ENCODE assay signal across 1 cellular context in the genomic region with DNA sequence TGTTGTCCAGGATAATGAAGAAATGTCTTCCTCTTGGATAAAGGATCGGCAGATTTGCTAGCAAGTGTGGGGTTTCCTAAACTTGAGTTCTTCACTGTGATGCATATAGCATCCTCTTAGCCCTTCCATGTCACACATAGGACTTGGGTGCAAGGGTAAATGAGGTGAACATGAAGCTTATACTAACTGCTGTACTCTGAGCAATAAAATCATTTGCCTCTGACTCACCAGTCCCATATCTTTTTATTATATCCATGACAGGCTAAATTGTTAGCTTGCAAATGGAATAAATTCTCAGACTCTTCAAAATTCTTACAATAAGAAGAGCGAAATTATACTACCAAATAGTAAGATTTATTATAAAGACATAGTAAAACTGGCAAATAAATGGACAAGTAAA.
TF ChIP-seq lines count a peak whose summit lies in the region.

No MANE protein-coding gene starts in this region.

TF ChIP-seq in GM23338, 12 proteins besides CTCF, POLR2A, EP300 and RAD21 (continued from another document):
- TF ChIP-seq, protein P1, sequence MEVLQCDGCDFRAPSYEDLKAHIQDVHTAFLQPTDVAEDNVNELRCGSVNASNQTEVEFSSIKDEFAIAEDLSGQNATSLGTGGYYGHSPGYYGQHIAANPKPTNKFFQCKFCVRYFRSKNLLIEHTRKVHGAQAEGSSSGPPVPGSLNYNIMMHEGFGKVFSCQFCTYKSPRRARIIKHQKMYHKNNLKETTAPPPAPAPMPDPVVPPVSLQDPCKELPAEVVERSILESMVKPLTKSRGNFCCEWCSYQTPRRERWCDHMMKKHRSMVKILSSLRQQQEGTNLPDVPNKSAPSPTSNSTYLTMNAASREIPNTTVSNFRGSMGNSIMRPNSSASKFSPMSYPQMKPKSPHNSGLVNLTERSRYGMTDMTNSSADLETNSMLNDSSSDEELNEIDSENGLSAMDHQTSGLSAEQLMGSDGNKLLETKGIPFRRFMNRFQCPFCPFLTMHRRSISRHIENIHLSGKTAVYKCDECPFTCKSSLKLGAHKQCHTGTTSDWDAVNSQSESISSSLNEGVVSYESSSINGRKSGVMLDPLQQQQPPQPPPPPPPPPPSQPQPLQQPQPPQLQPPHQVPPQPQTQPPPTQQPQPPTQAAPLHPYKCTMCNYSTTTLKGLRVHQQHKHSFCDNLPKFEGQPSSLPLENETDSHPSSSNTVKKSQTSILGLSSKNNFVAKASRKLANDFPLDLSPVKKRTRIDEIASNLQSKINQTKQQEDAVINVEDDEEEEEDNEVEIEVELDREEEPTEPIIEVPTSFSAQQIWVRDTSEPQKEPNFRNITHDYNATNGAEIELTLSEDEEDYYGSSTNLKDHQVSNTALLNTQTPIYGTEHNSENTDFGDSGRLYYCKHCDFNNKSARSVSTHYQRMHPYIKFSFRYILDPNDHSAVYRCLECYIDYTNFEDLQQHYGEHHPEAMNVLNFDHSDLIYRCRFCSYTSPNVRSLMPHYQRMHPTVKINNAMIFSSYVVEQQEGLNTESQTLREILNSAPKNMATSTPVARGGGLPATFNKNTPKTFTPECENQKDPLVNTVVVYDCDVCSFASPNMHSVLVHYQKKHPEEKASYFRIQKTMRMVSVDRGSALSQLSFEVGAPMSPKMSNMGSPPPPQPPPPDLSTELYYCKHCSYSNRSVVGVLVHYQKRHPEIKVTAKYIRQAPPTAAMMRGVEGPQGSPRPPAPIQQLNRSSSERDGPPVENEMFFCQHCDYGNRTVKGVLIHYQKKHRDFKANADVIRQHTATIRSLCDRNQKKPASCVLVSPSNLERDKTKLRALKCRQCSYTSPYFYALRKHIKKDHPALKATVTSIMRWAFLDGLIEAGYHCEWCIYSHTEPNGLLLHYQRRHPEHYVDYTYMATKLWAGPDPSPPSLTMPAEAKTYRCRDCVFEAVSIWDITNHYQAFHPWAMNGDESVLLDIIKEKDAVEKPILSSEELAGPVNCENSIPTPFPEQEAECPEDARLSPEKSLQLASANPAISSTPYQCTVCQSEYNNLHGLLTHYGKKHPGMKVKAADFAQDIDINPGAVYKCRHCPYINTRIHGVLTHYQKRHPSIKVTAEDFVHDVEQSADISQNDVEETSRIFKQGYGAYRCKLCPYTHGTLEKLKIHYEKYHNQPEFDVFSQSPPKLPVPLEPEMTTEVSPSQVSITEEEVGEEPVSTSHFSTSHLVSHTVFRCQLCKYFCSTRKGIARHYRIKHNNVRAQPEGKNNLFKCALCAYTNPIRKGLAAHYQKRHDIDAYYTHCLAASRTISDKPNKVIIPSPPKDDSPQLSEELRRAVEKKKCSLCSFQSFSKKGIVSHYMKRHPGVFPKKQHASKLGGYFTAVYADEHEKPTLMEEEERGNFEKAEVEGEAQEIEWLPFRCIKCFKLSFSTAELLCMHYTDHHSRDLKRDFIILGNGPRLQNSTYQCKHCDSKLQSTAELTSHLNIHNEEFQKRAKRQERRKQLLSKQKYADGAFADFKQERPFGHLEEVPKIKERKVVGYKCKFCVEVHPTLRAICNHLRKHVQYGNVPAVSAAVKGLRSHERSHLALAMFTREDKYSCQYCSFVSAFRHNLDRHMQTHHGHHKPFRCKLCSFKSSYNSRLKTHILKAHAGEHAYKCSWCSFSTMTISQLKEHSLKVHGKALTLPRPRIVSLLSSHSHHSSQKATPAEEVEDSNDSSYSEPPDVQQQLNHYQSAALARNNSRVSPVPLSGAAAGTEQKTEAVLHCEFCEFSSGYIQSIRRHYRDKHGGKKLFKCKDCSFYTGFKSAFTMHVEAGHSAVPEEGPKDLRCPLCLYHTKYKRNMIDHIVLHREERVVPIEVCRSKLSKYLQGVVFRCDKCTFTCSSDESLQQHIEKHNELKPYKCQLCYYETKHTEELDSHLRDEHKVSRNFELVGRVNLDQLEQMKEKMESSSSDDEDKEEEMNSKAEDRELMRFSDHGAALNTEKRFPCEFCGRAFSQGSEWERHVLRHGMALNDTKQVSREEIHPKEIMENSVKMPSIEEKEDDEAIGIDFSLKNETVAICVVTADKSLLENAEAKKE (CRISPR knock-in tag; IDR thresholded peaks at IDR 0.05) = no peak
- TF ChIP-seq STAT1 (IDR thresholded peaks at IDR 0.05; ENCODE audit: unreplicated experiment) (no peak), POLR2AphosphoS5 (IDR thresholded peaks at IDR 0.05; ENCODE audit: low read depth) (no peak), JUNB (IDR thresholded peaks at IDR 0.05; ENCODE audit: unreplicated experiment) (no peak), EZH2phosphoT487 (IDR thresholded peaks at IDR 0.05; ENCODE audit: unreplicated experiment) (no peak), CREB1 (CRISPR knock-in tag; IDR thresholded peaks at IDR 0.05; ENCODE audit: low read depth) (no peak), EZH2 (IDR thresholded peaks at IDR 0.05; ENCODE audit: low read depth, unreplicated experiment) (no peak), ZNF114 (CRISPR knock-in tag; IDR thresholded peaks at IDR 0.05) (no peak), NANOG (IDR thresholded peaks at IDR 0.05; ENCODE audit: borderline replicate concordance) (no peak)
- TF ChIP-seq, protein P2, sequence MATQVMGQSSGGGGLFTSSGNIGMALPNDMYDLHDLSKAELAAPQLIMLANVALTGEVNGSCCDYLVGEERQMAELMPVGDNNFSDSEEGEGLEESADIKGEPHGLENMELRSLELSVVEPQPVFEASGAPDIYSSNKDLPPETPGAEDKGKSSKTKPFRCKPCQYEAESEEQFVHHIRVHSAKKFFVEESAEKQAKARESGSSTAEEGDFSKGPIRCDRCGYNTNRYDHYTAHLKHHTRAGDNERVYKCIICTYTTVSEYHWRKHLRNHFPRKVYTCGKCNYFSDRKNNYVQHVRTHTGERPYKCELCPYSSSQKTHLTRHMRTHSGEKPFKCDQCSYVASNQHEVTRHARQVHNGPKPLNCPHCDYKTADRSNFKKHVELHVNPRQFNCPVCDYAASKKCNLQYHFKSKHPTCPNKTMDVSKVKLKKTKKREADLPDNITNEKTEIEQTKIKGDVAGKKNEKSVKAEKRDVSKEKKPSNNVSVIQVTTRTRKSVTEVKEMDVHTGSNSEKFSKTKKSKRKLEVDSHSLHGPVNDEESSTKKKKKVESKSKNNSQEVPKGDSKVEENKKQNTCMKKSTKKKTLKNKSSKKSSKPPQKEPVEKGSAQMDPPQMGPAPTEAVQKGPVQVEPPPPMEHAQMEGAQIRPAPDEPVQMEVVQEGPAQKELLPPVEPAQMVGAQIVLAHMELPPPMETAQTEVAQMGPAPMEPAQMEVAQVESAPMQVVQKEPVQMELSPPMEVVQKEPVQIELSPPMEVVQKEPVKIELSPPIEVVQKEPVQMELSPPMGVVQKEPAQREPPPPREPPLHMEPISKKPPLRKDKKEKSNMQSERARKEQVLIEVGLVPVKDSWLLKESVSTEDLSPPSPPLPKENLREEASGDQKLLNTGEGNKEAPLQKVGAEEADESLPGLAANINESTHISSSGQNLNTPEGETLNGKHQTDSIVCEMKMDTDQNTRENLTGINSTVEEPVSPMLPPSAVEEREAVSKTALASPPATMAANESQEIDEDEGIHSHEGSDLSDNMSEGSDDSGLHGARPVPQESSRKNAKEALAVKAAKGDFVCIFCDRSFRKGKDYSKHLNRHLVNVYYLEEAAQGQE (IDR thresholded peaks at IDR 0.05; ENCODE audit: unreplicated experiment) = no peak
